In the genomic region with DNA sequence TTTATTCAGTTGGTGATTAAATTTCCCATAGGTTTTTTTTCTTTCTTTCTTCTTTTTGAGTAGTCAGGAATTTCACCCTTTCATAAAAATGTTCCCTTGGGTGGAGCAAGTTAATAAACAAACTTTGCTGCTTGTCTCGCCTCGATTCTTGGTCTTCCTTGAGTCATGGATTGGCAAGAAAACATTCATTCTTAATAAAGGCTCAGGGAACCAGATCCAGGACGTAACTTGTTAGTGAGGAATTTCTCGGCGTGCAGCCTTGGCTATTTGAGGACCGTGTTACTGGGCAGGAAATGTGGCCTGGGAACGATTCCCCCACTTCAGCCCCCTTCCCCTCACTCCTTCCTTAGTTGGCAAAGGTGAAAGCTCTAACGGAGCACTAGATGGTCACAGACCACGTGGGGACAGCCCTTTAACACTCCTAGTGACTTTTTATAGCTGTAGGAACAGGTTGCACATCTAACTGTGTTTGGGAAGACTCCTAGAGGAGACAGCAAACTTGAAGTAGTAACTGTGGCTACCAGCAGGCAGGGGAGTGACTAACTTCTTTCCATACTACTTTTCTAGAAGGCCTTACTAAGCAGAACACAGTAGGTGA, we compare ENCODE assay signal across 8 cellular contexts.
DNase-seq lines count a peak whose midpoint lies in the region; ATAC-seq, FAIRE-seq and TF ChIP-seq lines count a peak whose summit lies in the region.

No MANE protein-coding gene starts in this region.

- H3K4me3 ChIP-seq in HUES64 (ENCODE audit: low read length), result peak overlapping the region; percentile 25
- no peak overlapping the region for H3K4me3 ChIP-seq in endothelial cell of umbilical vein (replicated peaks in 1 of 3; ENCODE audit: insufficient read depth in 1 of 3, low read depth in 1 of 3, low read length in 3 of 3)
- H3K4me3 ChIP-seq in lower lobe of right lung, result peak overlapping the region; percentile 80
- H3K4me3 ChIP-seq in tibial artery, result peak overlapping the region; percentile 86 to 90

- no peak for TF ChIP-seq POLR2A in endothelial cell of umbilical vein (IDR thresholded peaks at IDR 0.05; ENCODE audit: low read depth, low read length)

- no peaks in the 10 kb centered on the region for H4K20me1 ChIP-seq in endothelial cell of umbilical vein (replicated peaks; ENCODE audit: control insufficient read depth, extremely low read depth, insufficient read depth, low read length)

- H3K9me3 ChIP-seq in HUES64 (ENCODE audit: insufficient read depth, low read depth, low read length) (no peaks in the 10 kb centered on the region), endothelial cell of umbilical vein (replicated peaks; ENCODE audit: control insufficient read depth, insufficient read depth, low read length) (no peaks in the 10 kb centered on the region), lower lobe of right lung (no peaks in the 10 kb centered on the region), tibial artery (no peaks in the 10 kb centered on the region)

- no peak for ATAC-seq in lower lobe of right lung
- no peak for ATAC-seq in GM21423 (IDR thresholded peaks at IDR 0.05; ENCODE audit: unreplicated experiment)
- no peak for ATAC-seq in HG02938 (IDR thresholded peaks at IDR 0.05; ENCODE audit: unreplicated experiment)

- H3K4me2 ChIP-seq in endothelial cell of umbilical vein (ENCODE audit: insufficient read depth, low read length), result no peak overlapping the region

- no peaks in the 10 kb centered on the region for H3K9me1 ChIP-seq in endothelial cell of umbilical vein (replicated peaks; ENCODE audit: control insufficient read depth, extremely low read depth, insufficient read depth, low read length)

- no peak for FAIRE-seq in endothelial cell of umbilical vein (lab: Jason Lieb, UNC)

- H3K79me2 ChIP-seq in endothelial cell of umbilical vein (ENCODE audit: control insufficient read depth, insufficient read depth, low read length), result no peaks in the 10 kb centered on the region

- peak; percentile 83 for DNase-seq in endothelial cell of umbilical vein (ENCODE audit: low read depth, low spot score)
- DNase-seq in lower lobe of right lung, result no peak
- peak; percentile 67 to 75 for DNase-seq in tibial artery
- DNase-seq in NCI-H2029 (lab: John Stamatoyannopoulos, UW), result no peak
- no peak for DNase-seq in HUDEP-2 (lab: John Stamatoyannopoulos, UW; ENCODE audit: unreplicated experiment in 76 of 76)

- H3K36me3 ChIP-seq in HUES64 (ENCODE audit: insufficient read depth, low read length), result no peaks in the 10 kb centered on the region
- peaks cover 0 to 2% of the 10 kb centered on the region in 2 experiments for H3K36me3 ChIP-seq in endothelial cell of umbilical vein (ENCODE audit: control insufficient read depth in 2 of 2, extremely low read depth in 1 of 2, insufficient read depth in 2 of 2, low read length in 2 of 2)
- no peaks in the 10 kb centered on the region for H3K36me3 ChIP-seq in lower lobe of right lung
- H3K36me3 ChIP-seq in tibial artery, result no peaks in the 10 kb centered on the region

- no peak overlapping the region for H2AFZ ChIP-seq in endothelial cell of umbilical vein (ENCODE audit: low read depth, low read length)

- BruUV-seq in endothelial cell of umbilical vein (replicated peaks; lab: Mats Ljungman, UMichigan), result no TSS peak

- 7% methylated on average over 9 of the region's 9 CpGs for WGBS in HUES64

- H3K9ac ChIP-seq in HUES64 (ENCODE audit: low read depth, low read length) (no peak overlapping the region), endothelial cell of umbilical vein (replicated peaks; ENCODE audit: extremely low read depth, insufficient read depth, low read length) (no peak overlapping the region)

- dilution Hi-C loops in endothelial cell of umbilical vein (cut with MboI; ENCODE audit: extremely low pct_ligation_motif_present, low sequenced_read_pairs), result no loop called here

- peaks cover 52% of the 10 kb centered on the region for H3K4me1 ChIP-seq in HUES64 (ENCODE audit: insufficient read depth, low read length)
- H3K4me1 ChIP-seq in endothelial cell of umbilical vein (ENCODE audit: control insufficient read depth, extremely low read depth, insufficient read depth, low read length), result peaks cover 3% of the 10 kb centered on the region
- H3K4me1 ChIP-seq in lower lobe of right lung, result peaks cover 38% of the 10 kb centered on the region
- peaks cover 3 to 59% (median 35%) of the 10 kb centered on the region in 4 donors for H3K4me1 ChIP-seq in tibial artery

- POLR2A ChIA-PET in endothelial cell of umbilical vein (lab: Charles Lee), result no interaction called here

- peak overlapping the region; percentile 58; the same call in 1 of the 2 replicates for H3K27ac ChIP-seq in HUES64 (ENCODE audit: low read depth, low read length)
- no peak overlapping the region for H3K27ac ChIP-seq in endothelial cell of umbilical vein (ENCODE audit: insufficient read depth, low read depth, low read length)
- H3K27ac ChIP-seq in lower lobe of right lung, result peak overlapping the region; percentile 87
- peak overlapping the region; percentile 89 to 95 for H3K27ac ChIP-seq in tibial artery

- TF ChIP-seq CTCF in endothelial cell of umbilical vein (IDR thresholded peaks at IDR 0.05; ENCODE audit: extremely low read depth in 1 of 2, insufficient read depth in 1 of 2, low read depth in 1 of 2, low read length in 2 of 2) (no peak), lower lobe of right lung (IDR thresholded peaks at IDR 0.05) (no peak), tibial artery (IDR thresholded peaks at IDR 0.05) (no peak)

- H3K27me3 ChIP-seq in HUES64 (ENCODE audit: insufficient read depth, low read length) (peaks cover 88% of the 10 kb centered on the region), endothelial cell of umbilical vein (ENCODE audit: control insufficient read depth in 2 of 2, insufficient read depth in 2 of 2, low read length in 2 of 2) (peaks cover 11 to 64% of the 10 kb centered on the region in 2 experiments), lower lobe of right lung (ENCODE audit: low read depth) (no peaks in the 10 kb centered on the region), tibial artery (no peaks in the 10 kb centered on the region)

- CTCF ChIA-PET in endothelial cell of umbilical vein (lab: Charles Lee), result interaction anchor here (0.6 to 1.9 kb wide), 3 partner anchors 104 to 280 kb away, joined by 3 to 6 read pairs (median 4); no protein-coding TSS in a partner anchor

- intact Hi-C loops in endothelial cell of umbilical vein (cut with micrococcal nuclease) (loop anchor here (5.0 to 10.0 kb wide), 2 partner anchors 174 to 281 kb away; a partner anchor contains a TSS), lower lobe of right lung (cut with DNase I) (no loop called here), tibial artery (cut with DNase I; ENCODE audit: low total_unique reads) (loop anchor here (5.0 kb wide), 2 partner anchors 59 to 259 kb away; no protein-coding TSS in a partner anchor)

TF ChIP-seq in endothelial cell of umbilical vein, 7 proteins besides CTCF, POLR2A, EP300 and RAD21:
- TF ChIP-seq JUN (IDR thresholded peaks at IDR 0.05; ENCODE audit: borderline replicate concordance, insufficient read depth, insufficient read length, low read depth) (no peak), GATA2 (IDR thresholded peaks at IDR 0.05; ENCODE audit: insufficient read depth, insufficient read length, low read depth, low read length) (no peak), MYC (IDR thresholded peaks at IDR 0.05; ENCODE audit: low read depth, low read length) (no peak), EZH2 (IDR thresholded peaks at IDR 0.05; ENCODE audit: borderline replicate concordance, low read depth, low read length, severe bottlenecking) (no peak), POLR2AphosphoS5 (IDR thresholded peaks at IDR 0.05; ENCODE audit: insufficient read depth, low read depth, low read length) (no peak), FOS (IDR thresholded peaks at IDR 0.05; ENCODE audit: borderline replicate concordance, insufficient read depth, low read length) (no peak)
- TF ChIP-seq, protein P1, sequence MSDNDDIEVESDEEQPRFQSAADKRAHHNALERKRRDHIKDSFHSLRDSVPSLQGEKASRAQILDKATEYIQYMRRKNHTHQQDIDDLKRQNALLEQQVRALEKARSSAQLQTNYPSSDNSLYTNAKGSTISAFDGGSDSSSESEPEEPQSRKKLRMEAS (IDR thresholded peaks at IDR 0.05; ENCODE audit: insufficient read depth, insufficient read length), result no peak

Comparison
In these comparisons a context has a peak if more than half of its experiments do, and no peak if none do; other contexts are left out.
1. H3K4me3 ChIP-seq: peak in HUES64 (single experiment), lower lobe of right lung (single experiment) and tibial artery (2 of 2); none in endothelial cell of umbilical vein (0 of 3).
2. DNase-seq: peak in endothelial cell of umbilical vein (single experiment) and tibial artery (2 of 2); none in lower lobe of right lung (single experiment), NCI-H2029 (single experiment) and HUDEP-2 (0 of 76).